17 cellular contexts compared by ENCODE assay signal in the genomic region with DNA sequence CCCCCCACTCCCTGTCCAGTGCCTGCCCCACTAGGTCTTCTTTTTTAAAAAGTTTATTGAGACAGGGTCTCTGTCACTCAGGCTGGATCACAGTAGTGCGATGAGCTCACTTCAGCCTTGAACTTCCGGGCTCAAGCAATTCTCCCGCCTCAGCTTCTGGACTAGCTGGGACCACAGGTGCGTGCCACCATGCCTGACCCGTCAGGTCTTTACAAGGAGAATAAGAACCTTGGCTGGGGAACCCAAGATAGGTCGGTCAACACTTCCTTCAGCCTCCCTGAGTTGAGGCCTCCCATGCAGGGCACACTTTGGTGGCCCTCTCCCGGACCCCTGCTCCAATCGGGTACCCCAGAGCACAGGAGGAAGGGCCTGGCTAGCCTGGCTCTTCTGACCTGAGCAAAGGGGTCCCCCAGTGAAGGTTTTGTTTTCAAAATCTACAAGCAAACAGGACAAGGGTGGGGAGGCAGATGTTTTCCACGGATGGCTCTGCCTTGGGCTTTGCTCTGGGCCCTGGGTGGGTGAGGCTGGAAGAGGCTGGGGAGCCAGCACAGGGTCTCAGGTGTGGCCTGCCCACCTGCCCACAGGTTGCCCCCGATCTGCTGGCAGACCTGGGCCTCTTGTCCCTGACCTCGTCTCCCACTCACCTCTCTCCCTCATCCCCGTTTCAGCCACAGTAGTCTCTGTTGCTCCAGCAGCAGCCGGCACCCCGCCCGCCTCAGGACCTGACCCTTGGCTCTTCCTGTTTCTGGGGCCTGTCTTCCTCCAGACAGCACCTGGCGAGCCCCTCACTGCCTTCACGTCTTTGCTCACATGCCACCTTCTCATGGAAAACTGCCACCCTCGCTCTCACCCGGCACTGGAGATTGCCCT.
"Had no signal": no experiment of that assay in that cellular context is flagged by ENCODE, and none has a peak within 500 bp of the region (broad histone marks: within the 10 kb centered on the region; RNA-seq: fewer than 3 reads in every experiment).

No MANE protein-coding gene starts in this region.

- H3K4me3 Mint-ChIP-seq: activated CD4-positive, alpha-beta memory T cell treated with anti-CD3 and anti-CD28 coated beads for 36 hours; activated CD4-positive, alpha-beta T cell treated with anti-CD3 and anti-CD28 coated beads for 36 hours; activated naive CD4-positive, alpha-beta T cell treated with anti-CD3 and anti-CD28 coated beads for 36 hours; activated T-cell treated with anti-CD3 and anti-CD28 coated beads, Interleukin-2, amount 50 U/mL, for 24 hours; nephron progenitor cell; T-helper 2 cell treated with Interferon-gamma antibody and Interleukin-4, amounts not matched to agents 5 μg/mL and 100 μg/mL, for 36 hours; WTC11 had no signal

- H3K27me3 Mint-ChIP-seq: activated CD4-positive, alpha-beta T cell treated with anti-CD3 and anti-CD28 coated beads for 36 hours; activated T-cell treated with anti-CD3 and anti-CD28 coated beads, Interleukin-2, amount 50 U/mL, for 24 hours had no signal

- DNase-seq: activated CD4-positive, alpha-beta memory T cell treated with anti-CD3 and anti-CD28 coated beads for 36 hours; activated CD4-positive, alpha-beta T cell treated with anti-CD3 and anti-CD28 coated beads for 36 hours; activated naive CD4-positive, alpha-beta T cell treated with anti-CD3 and anti-CD28 coated beads for 36 hours; activated T-cell treated with anti-CD3 and anti-CD28 coated beads, Interleukin-2, amount 50 U/mL, for 24 hours; cerebellar nuclear complex; effector CD8-positive, alpha-beta T cell; nephron progenitor cell; SK-N-SH; stimulated activated CD4-positive, alpha-beta T cell treated with anti-CD3 and anti-CD28 coated beads, Interleukin-12 subunit alpha, Interleukin-12 subunit beta, amount 100 ng/mL, for 4 hours; stimulated activated CD4-positive, alpha-beta T cell treated with anti-CD3 and anti-CD28 coated beads, Interleukin-1b, Interleukin-23, amount 100 ng/mL, for 48 hours; stimulated activated CD8-positive, alpha-beta memory T cell treated with anti-CD3 and anti-CD28 coated beads, Interleukin-4, amount 100 ng/mL, for 48 hours; stimulated activated naive CD4-positive, alpha-beta T cell; substantia nigra had no signal

- H3K27ac Mint-ChIP-seq: activated CD4-positive, alpha-beta memory T cell treated with anti-CD3 and anti-CD28 coated beads for 36 hours; activated CD4-positive, alpha-beta T cell treated with anti-CD3 and anti-CD28 coated beads for 36 hours; activated naive CD4-positive, alpha-beta T cell treated with anti-CD3 and anti-CD28 coated beads for 36 hours; activated T-cell treated with anti-CD3 and anti-CD28 coated beads, Interleukin-2, amount 50 U/mL, for 24 hours; activated T-helper 2 cell treated with anti-CD3 and anti-CD28 coated beads, Interferon-gamma antibody, Interleukin-2, Interleukin-4, amounts not matched to agents 10 μg/mL and 5 μg/mL and 100 μg/mL, durations not matched to agents 14 hours and 24 hours and 36 hours; nephron progenitor cell; T-helper 2 cell treated with Interferon-gamma antibody and Interleukin-4, amounts not matched to agents 5 μg/mL and 100 μg/mL, for 36 hours; WTC11 had no signal

- ATAC-seq: activated CD4-positive, alpha-beta T cell treated with anti-CD3 and anti-CD28 coated beads for 36 hours; psoas muscle; WTC11 had no signal

- H3K4me1 Mint-ChIP-seq: activated CD4-positive, alpha-beta T cell treated with anti-CD3 and anti-CD28 coated beads for 36 hours had no signal

- H3K9me3 Mint-ChIP-seq: activated CD4-positive, alpha-beta memory T cell treated with anti-CD3 and anti-CD28 coated beads for 36 hours; activated naive CD4-positive, alpha-beta T cell treated with anti-CD3 and anti-CD28 coated beads for 36 hours; activated T-cell treated with anti-CD3 and anti-CD28 coated beads, Interleukin-2, amount 50 U/mL, for 24 hours; activated T-helper 2 cell treated with anti-CD3 and anti-CD28 coated beads, Interferon-gamma antibody, Interleukin-2, Interleukin-4, amounts not matched to agents 10 μg/mL and 5 μg/mL and 100 μg/mL, durations not matched to agents 14 hours and 24 hours and 36 hours; T-helper 2 cell treated with Interferon-gamma antibody and Interleukin-4, amounts not matched to agents 5 μg/mL and 100 μg/mL, for 36 hours had no signal
